Comparison of ENCODE assay signal across 8 cellular contexts in the genomic region with DNA sequence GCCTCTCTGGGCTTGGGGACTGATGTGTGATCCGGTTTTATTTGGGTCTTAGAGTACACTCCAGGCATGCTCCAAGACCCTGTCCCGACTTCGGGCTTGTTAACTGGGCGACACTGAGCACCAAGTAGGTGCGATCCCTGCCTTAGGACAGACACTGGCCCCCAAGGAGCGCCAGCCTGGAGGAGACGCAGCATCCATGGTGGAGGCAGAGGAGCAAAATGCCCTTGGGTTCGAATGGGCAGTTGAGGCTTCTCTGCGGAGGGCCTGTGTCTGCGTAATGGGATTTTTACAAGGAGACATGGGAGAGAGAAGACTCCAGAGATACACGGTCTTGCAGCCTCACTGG. TPM values are rescaled to one million over a fixed set of nuclear protein-coding genes. Genes with fewer than 3 reads are reported as not detected.
DNase-seq lines count a peak whose midpoint lies in the region; ATAC-seq and TF ChIP-seq lines count a peak whose summit lies in the region.

No MANE protein-coding gene starts in this region.

- no peak for TF ChIP-seq POLR2A in sigmoid colon (IDR thresholded peaks at IDR 0.05)

- H3K36me3 Mint-ChIP-seq in T-cell: peaks cover 17% of the 10 kb centered on the region

- H3K4me3 ChIP-seq in GM08714 (ENCODE audit: low read length) (peak overlapping the region; percentile 7; the same call in 1 of the 2 replicates), fibroblast of pulmonary artery (replicated peaks; ENCODE audit: low read depth, low read length) (peak overlapping the region; percentile 66), sigmoid colon (peak overlapping the region in 3 of 4 donors; percentile 84 to 92 (median 86))

- no peak for DNase-seq in T-cell
- no peak for DNase-seq in fibroblast of pulmonary artery (ENCODE audit: low read depth)
- no peak for DNase-seq in sigmoid colon
- DNase-seq in NCI-H748 (lab: John Stamatoyannopoulos, UW; ENCODE audit: unreplicated experiment): no peak
- DNase-seq in NCI-H2081 (lab: John Stamatoyannopoulos, UW): no peak
- no peak for DNase-seq in NCI-H526 treated with DMSO at 0.1 percent for 48 hours (lab: John Stamatoyannopoulos, UW)

- H3K27me3 ChIP-seq in sigmoid colon: peaks cover 0 to 16% (median 0%) of the 10 kb centered on the region in 3 donors

- peak overlapping the region; percentile 72 to 88 for H3K27ac Mint-ChIP-seq in T-cell

- H3K27ac ChIP-seq in sigmoid colon: peak overlapping the region; percentile 94 to 99 (median 98)

- H3K36me3 ChIP-seq in sigmoid colon: peaks cover 0 to 9% (median 4%) of the 10 kb centered on the region in 4 donors

- POLR2A ChIA-PET in T-cell (lab: Charles Lee): no interaction called here

- CTCF ChIA-PET in T-cell (lab: Charles Lee): no interaction called here

- no peaks in the 10 kb centered on the region for H3K9me3 ChIP-seq in sigmoid colon

- peaks cover 0 to 4% of the 10 kb centered on the region in 2 donors for H3K27me3 Mint-ChIP-seq in T-cell

- ATAC-seq in T-cell (replicated peaks in 1 of 4) (no peak), GM21390 (IDR thresholded peaks at IDR 0.05; ENCODE audit: unreplicated experiment) (no peak)

- H3K9me3 Mint-ChIP-seq in T-cell: no peaks in the 10 kb centered on the region

- peaks cover 43 to 47% (median 45%) of the 10 kb centered on the region in 3 donors for H3K4me1 Mint-ChIP-seq in T-cell

- TF ChIP-seq CTCF in fibroblast of pulmonary artery (IDR thresholded peaks at IDR 0.05; ENCODE audit: low read length, missing control alignments) (no peak), sigmoid colon (IDR thresholded peaks at IDR 0.05) (no peak)

- intact Hi-C loops in sigmoid colon (cut with DNase I): loop anchor here (1.0 to 5.0 kb wide), 5 partner anchors 38 to 217 kb away; no protein-coding TSS in a partner anchor

- 94% methylated on average over 11 of the region's 11 CpGs for WGBS in sigmoid colon, 2 donors

- peak overlapping the region; percentile 77 to 81 (median 79) for H3K4me3 Mint-ChIP-seq in T-cell

- no peak for TF ChIP-seq EP300 in sigmoid colon (IDR thresholded peaks at IDR 0.05)

- H3K4me1 ChIP-seq in sigmoid colon: peaks cover 0 to 42% (median 36%) of the 10 kb centered on the region in 4 donors

RNA-seq across cellular contexts. Expression of a gene that starts 0.6 kb away (rescaled TPM):
- total RNA-seq in T-cell (100 to 1,000 TPM; 115 to 125 (median 118) TPM), sigmoid colon (10 to 100 TPM; 31.8 to 42.7 (median 38.8) TPM)
- 10 to 100 TPM; 17.6 to 71.6 (median 18.0) TPM for polyA plus RNA-seq in sigmoid colon

RNA-seq across cellular contexts. Expression of a gene that starts 14.3 kb away (rescaled TPM):
- not detected for total RNA-seq in T-cell
- not detected for total RNA-seq in sigmoid colon
- polyA plus RNA-seq in sigmoid colon: under 1 TPM in 1 of 3 donors, not detected in 2; 0.48 TPM

RNA-seq across cellular contexts. Expression of a gene that starts 42.8 kb away (rescaled TPM):
- total RNA-seq in T-cell: not detected
- total RNA-seq in sigmoid colon: 10 to 100 TPM in 1 of 4 donors, 1 to 10 TPM in 3; 4.9 to 10.3 (median 6.4) TPM
- polyA plus RNA-seq in sigmoid colon: 1 to 10 TPM in 1 of 3 donors, under 1 TPM in 2; 0.46 to 1.1 (median 0.60) TPM

Comparison
In these comparisons a context has a peak if more than half of its experiments do, and no peak if none do; other contexts are left out.
1. H3K4me3 ChIP-seq: peak in every context shown above with its lines; median percentile 86 in sigmoid colon; 66 in fibroblast of pulmonary artery; 7 in GM08714.
2. RNA of a gene that starts 42.8 kb away (total RNA-seq): 4.9 to 10.3 TPM in sigmoid colon; not detected in T-cell; every median in the first group is over 4 times any median in the second.